1 cellular context compared by ENCODE assay signal in genomic region chr10:29728541-29729049, GRCh38.
TF ChIP-seq lines count a peak whose summit lies in the region.

No MANE protein-coding gene starts in this region.

TF ChIP-seq in IMR-90, 13 proteins besides CTCF, POLR2A, EP300 and RAD21 (continued from another document):
- TF ChIP-seq USF2 (IDR thresholded peaks at IDR 0.05; ENCODE audit: low read depth, low read length), result no peak
- no peak for TF ChIP-seq FOS (IDR thresholded peaks at IDR 0.05; ENCODE audit: low read depth, low read length)
- TF ChIP-seq SMC3 (IDR thresholded peaks at IDR 0.05; ENCODE audit: low read depth, low read length), result no peak
- no peak for TF ChIP-seq MXI1 (IDR thresholded peaks at IDR 0.05; ENCODE audit: borderline replicate concordance, low read depth, low read length)
- TF ChIP-seq ELK1 (IDR thresholded peaks at IDR 0.05; ENCODE audit: borderline replicate concordance, low read depth, low read length), result no peak
TF ChIP-seq in IMR-90: peak in this region for 0.
